Comparison of ENCODE assay signal across 1 cellular context in the genomic region with DNA sequence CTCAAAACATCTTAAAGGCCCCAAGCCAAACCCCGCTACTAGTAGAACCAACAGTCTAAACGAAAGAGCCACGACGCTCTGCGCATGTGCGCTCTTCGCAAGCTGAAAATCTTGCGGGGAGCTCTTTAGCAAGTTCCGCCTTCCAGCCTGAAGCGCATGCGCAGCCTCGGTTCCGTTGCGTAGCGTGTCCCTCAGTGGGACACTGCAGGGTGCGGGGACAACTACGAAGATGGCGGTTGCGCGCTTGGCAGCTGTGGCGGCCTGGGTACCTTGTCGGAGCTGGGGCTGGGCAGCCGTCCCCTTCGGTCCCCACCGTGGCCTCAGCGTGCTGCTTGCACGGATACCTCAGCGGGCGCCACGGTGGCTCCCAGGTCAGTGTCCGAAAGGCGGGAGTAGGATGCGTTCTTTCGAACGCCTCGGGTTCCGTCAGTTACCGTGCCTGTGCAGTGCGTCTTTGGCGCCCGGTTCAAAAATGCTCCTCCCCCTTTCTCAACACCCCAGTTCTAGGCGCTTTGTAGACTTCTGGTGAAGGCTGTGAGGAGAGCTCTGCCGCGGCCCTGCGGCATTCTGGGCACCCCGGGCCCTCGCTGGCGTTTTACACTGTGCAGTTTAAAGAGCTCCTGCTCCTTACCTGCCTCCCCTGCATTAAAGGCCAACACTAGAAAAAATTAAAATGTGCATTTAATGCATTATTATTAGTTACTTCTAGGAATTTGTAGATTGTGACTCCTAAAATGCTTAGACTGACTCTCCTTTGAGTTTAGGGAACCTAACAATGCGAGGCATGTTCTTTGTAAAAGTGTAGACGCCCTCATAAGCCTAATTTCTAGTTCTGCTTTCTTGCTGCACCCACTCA.
TF ChIP-seq lines count a peak whose summit lies in the region.

A gene (plus strand): TSS at position 194 of the 856 bp plus-strand sequence. CDS start 36 bp downstream, at position 230.

TF ChIP-seq in GM12878, 131 proteins besides CTCF, POLR2A, EP300 and RAD21 (continued from another document):
- TF ChIP-seq, protein P1, sequence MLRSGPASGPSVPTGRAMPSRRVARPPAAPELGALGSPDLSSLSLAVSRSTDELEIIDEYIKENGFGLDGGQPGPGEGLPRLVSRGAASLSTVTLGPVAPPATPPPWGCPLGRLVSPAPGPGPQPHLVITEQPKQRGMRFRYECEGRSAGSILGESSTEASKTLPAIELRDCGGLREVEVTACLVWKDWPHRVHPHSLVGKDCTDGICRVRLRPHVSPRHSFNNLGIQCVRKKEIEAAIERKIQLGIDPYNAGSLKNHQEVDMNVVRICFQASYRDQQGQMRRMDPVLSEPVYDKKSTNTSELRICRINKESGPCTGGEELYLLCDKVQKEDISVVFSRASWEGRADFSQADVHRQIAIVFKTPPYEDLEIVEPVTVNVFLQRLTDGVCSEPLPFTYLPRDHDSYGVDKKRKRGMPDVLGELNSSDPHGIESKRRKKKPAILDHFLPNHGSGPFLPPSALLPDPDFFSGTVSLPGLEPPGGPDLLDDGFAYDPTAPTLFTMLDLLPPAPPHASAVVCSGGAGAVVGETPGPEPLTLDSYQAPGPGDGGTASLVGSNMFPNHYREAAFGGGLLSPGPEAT (IDR thresholded peaks at IDR 0.05; ENCODE audit: low read depth): 0 out of 2 replicates have a peak, but pooled peaks have one; percentile 30
- no peak for TF ChIP-seq TARDBP (IDR thresholded peaks at IDR 0.05; ENCODE audit: borderline replicate concordance)
- TF ChIP-seq ESRRA (IDR thresholded peaks at IDR 0.05; ENCODE audit: low read length): no peak
- no peak for TF ChIP-seq TCF7 (IDR thresholded peaks at IDR 0.05; ENCODE audit: borderline replicate concordance)
- no peak for TF ChIP-seq PML (IDR thresholded peaks at IDR 0.05; ENCODE audit: low read length)
- no peak for TF ChIP-seq EGR1 (IDR thresholded peaks at IDR 0.05; ENCODE audit: borderline replicate concordance in 1 of 2, low read depth in 2 of 2, low read length in 2 of 2)
- TF ChIP-seq NFIC (IDR thresholded peaks at IDR 0.05; ENCODE audit: low read depth, low read length): no peak
- TF ChIP-seq CBX3 (IDR thresholded peaks at IDR 0.05; ENCODE audit: borderline replicate concordance, low read depth): no peak
- TF ChIP-seq RAD51 (IDR thresholded peaks at IDR 0.05): no peak
- no peak for TF ChIP-seq ZZZ3 (IDR thresholded peaks at IDR 0.05; ENCODE audit: control insufficient read depth, insufficient read length, low read depth)
- 0 out of 2 replicates have a peak, but pooled peaks have one; percentile 35 for TF ChIP-seq CBX5 (IDR thresholded peaks at IDR 0.05; ENCODE audit: low read depth)
- TF ChIP-seq RELA (IDR thresholded peaks at IDR 0.05; ENCODE audit: borderline replicate concordance, partially characterized antibody): no peak
- no peak for TF ChIP-seq MYB (IDR thresholded peaks at IDR 0.05; ENCODE audit: borderline replicate concordance, low read depth, low read length)
- TF ChIP-seq, protein P2, sequence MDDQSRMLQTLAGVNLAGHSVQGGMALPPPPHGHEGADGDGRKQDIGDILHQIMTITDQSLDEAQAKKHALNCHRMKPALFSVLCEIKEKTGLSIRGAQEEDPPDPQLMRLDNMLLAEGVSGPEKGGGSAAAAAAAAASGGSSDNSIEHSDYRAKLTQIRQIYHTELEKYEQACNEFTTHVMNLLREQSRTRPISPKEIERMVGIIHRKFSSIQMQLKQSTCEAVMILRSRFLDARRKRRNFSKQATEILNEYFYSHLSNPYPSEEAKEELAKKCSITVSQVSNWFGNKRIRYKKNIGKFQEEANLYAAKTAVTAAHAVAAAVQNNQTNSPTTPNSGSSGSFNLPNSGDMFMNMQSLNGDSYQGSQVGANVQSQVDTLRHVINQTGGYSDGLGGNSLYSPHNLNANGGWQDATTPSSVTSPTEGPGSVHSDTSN (IDR thresholded peaks at IDR 0.05; ENCODE audit: insufficient replicate concordance, low read depth, low read length): peak; percentile 77
- no peak for TF ChIP-seq RCOR1 (conservative IDR thresholded peaks at IDR 0.05; ENCODE audit: low read depth, low read length)
- TF ChIP-seq POU2F2 (IDR thresholded peaks at IDR 0.05; ENCODE audit: borderline replicate concordance, low read depth, low read length): peak; percentile 23; the same call in 1 of the 3 replicates
- TF ChIP-seq, protein P3, sequence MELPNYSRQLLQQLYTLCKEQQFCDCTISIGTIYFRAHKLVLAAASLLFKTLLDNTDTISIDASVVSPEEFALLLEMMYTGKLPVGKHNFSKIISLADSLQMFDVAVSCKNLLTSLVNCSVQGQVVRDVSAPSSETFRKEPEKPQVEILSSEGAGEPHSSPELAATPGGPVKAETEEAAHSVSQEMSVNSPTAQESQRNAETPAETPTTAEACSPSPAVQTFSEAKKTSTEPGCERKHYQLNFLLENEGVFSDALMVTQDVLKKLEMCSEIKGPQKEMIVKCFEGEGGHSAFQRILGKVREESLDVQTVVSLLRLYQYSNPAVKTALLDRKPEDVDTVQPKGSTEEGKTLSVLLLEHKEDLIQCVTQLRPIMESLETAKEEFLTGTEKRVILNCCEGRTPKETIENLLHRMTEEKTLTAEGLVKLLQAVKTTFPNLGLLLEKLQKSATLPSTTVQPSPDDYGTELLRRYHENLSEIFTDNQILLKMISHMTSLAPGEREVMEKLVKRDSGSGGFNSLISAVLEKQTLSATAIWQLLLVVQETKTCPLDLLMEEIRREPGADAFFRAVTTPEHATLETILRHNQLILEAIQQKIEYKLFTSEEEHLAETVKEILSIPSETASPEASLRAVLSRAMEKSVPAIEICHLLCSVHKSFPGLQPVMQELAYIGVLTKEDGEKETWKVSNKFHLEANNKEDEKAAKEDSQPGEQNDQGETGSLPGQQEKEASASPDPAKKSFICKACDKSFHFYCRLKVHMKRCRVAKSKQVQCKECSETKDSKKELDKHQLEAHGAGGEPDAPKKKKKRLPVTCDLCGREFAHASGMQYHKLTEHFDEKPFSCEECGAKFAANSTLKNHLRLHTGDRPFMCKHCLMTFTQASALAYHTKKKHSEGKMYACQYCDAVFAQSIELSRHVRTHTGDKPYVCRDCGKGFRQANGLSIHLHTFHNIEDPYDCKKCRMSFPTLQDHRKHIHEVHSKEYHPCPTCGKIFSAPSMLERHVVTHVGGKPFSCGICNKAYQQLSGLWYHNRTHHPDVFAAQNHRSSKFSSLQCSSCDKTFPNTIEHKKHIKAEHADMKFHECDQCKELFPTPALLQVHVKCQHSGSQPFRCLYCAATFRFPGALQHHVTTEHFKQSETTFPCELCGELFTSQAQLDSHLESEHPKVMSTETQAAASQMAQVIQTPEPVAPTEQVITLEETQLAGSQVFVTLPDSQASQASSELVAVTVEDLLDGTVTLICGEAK (IDR thresholded peaks at IDR 0.05; ENCODE audit: borderline replicate concordance): no peak
- peak; percentile 56; the same call in 1 of the 2 replicates for TF ChIP-seq RB1 (IDR thresholded peaks at IDR 0.05; ENCODE audit: borderline replicate concordance)
- TF ChIP-seq, protein P4, sequence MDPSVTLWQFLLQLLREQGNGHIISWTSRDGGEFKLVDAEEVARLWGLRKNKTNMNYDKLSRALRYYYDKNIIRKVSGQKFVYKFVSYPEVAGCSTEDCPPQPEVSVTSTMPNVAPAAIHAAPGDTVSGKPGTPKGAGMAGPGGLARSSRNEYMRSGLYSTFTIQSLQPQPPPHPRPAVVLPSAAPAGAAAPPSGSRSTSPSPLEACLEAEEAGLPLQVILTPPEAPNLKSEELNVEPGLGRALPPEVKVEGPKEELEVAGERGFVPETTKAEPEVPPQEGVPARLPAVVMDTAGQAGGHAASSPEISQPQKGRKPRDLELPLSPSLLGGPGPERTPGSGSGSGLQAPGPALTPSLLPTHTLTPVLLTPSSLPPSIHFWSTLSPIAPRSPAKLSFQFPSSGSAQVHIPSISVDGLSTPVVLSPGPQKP (IDR thresholded peaks at IDR 0.05; ENCODE audit: low read depth, low read length): no peak
- no peak for TF ChIP-seq SMAD1 (IDR thresholded peaks at IDR 0.05; ENCODE audit: low read depth, partially characterized antibody)
- TF ChIP-seq RBBP5 (conservative IDR thresholded peaks at IDR 0.05): no peak
- no peak for TF ChIP-seq CEBPB (IDR thresholded peaks at IDR 0.05; ENCODE audit: borderline replicate concordance in 1 of 2, low read depth in 2 of 2, low read length in 2 of 2)
- TF ChIP-seq LARP7 (IDR thresholded peaks at IDR 0.05): peak; percentile 85
- no peak for TF ChIP-seq JUNB (IDR thresholded peaks at IDR 0.05)
- TF ChIP-seq JUND (IDR thresholded peaks at IDR 0.05; ENCODE audit: low read depth, low read length): no peak
- peak; percentile 41; the same call in 1 of the 2 replicates for TF ChIP-seq SIN3A (IDR thresholded peaks at IDR 0.05; ENCODE audit: low read depth, low read length)
- TF ChIP-seq, protein P5, sequence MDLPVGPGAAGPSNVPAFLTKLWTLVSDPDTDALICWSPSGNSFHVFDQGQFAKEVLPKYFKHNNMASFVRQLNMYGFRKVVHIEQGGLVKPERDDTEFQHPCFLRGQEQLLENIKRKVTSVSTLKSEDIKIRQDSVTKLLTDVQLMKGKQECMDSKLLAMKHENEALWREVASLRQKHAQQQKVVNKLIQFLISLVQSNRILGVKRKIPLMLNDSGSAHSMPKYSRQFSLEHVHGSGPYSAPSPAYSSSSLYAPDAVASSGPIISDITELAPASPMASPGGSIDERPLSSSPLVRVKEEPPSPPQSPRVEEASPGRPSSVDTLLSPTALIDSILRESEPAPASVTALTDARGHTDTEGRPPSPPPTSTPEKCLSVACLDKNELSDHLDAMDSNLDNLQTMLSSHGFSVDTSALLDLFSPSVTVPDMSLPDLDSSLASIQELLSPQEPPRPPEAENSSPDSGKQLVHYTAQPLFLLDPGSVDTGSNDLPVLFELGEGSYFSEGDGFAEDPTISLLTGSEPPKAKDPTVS (IDR thresholded peaks at IDR 0.05; ENCODE audit: low read depth, low read length): no peak
- TF ChIP-seq SPI1 (IDR thresholded peaks at IDR 0.05; ENCODE audit: borderline replicate concordance, insufficient read depth, low read depth, low read length): peak; percentile 39; the same call in 1 of the 2 replicates
- TF ChIP-seq IKZF2 (IDR thresholded peaks at IDR 0.05): peak in 1 of 2 experiments; percentile 12; a peak in 1 of 4 replicates
TF ChIP-seq in GM12878: peak in this region for 40.
